In genomic region chr13:23952796-23953195, GRCh38 we compare ENCODE assay signal across 8 cellular contexts. TPM values are rescaled to one million over a fixed set of nuclear protein-coding genes. Genes with fewer than 3 reads are reported as not detected.
"Had no signal": no experiment of that assay in that cellular context is flagged by ENCODE, and none has a peak within 500 bp of the region (broad histone marks: within the 10 kb centered on the region; RNA-seq: fewer than 3 reads in every experiment).

No MANE protein-coding gene starts in this region.

- H3K27ac ChIP-seq: HL-60 had no signal

- DNase-seq: IMR-90, KBM-7, KG1 had no signal

- H3K4me3 ChIP-seq: K562 had no signal

- ATAC-seq: HepG2, K562 had no signal

RNA-seq across cellular contexts. Expression of gene C1QTNF9B, which starts 55.5 kb away (rescaled TPM):
- total RNA-seq: HepG2, HT-29 had no signal
- polyA plus RNA-seq: HepG2, IgD-negative memory B cell had no signal
